34 cellular contexts compared by ENCODE assay signal in the genomic region with DNA sequence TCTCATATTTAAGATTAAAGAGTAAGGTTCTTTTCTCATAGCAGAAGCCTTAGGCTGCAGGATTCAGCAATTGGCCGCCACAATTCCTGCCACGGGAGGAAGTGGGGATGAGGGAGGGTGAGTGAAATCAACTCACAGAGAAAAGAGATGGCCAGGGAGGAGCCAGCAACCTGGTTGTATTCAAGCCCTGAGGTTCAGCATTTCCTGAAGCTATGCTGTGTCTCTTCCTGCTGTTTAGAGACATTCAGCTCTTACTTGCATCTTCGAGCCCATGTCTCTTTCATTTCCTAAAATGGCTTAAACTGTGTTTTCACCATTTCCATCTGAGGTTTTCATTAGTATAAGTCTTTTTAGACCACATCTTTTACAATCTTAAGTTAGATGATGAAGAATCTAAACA.
"Had no signal": no experiment of that assay in that cellular context is flagged by ENCODE, and none has a peak within 500 bp of the region (broad histone marks: within the 10 kb centered on the region; RNA-seq: fewer than 3 reads in every experiment).

No MANE protein-coding gene starts in this region.

- ATAC-seq: activated CD8-positive, alpha-beta T cell treated with anti-CD3 and anti-CD28 coated beads for 36 hours; activated naive CD4-positive, alpha-beta T cell treated with anti-CD3 and anti-CD28 coated beads, Interleukin-2, amount 50 U/mL, for 72 hours; activated T-cell treated with anti-CD3 and anti-CD28 coated beads, Interleukin-2, amount 50 U/mL, for 4 hours; activated T-cell treated with anti-CD3 and anti-CD28 coated beads, Interleukin-2, amount 50 U/mL, for 72 hours; activated T-helper 17 cell treated with anti-CD3 and anti-CD28 coated beads, Interleukin-2, amount 50 U/mL, for 72 hours; body of pancreas had no signal

- H3K36me3 Mint-ChIP-seq: activated CD4-positive, alpha-beta memory T cell treated with anti-CD3 and anti-CD28 coated beads for 36 hours; activated naive CD4-positive, alpha-beta T cell treated with anti-CD3 and anti-CD28 coated beads, Interleukin-2, amount 50 U/mL, for 72 hours; activated naive CD8-positive, alpha-beta T cell treated with anti-CD3 and anti-CD28 coated beads for 36 hours had no signal

- H3K4me1 ChIP-seq: adrenal gland, body of pancreas, breast epithelium had no signal

- H3K27me3 ChIP-seq: adrenal gland, body of pancreas, brain microvascular endothelial cell, breast epithelium had no signal

- H3K4me3 ChIP-seq: adrenal gland, body of pancreas, breast epithelium had no signal

- H3K9me3 ChIP-seq: adrenal gland, body of pancreas, breast epithelium had no signal

- H3K4me1 Mint-ChIP-seq: activated B cell treated with CpG ODN at 0.5 μM for 24 hours; activated CD4-positive, alpha-beta T cell treated with anti-CD3 and anti-CD28 coated beads, Interleukin-2, amount 10 ng/mL, durations not matched to agents 24 days and 14 days; activated naive CD8-positive, alpha-beta T cell treated with anti-CD3 and anti-CD28 coated beads for 36 hours; activated T-helper 17 cell treated with anti-CD3 and anti-CD28 coated beads, Interleukin-2, amount 50 U/mL, for 72 hours had no signal

- H3K27ac ChIP-seq: adrenal gland, body of pancreas, brain microvascular endothelial cell, breast epithelium, WERI-Rb-1 had no signal

- H3K4me3 Mint-ChIP-seq: activated B cell treated with CpG ODN at 0.5 μM for 24 hours; activated CD4-positive, alpha-beta memory T cell treated with anti-CD3 and anti-CD28 coated beads for 36 hours; activated CD4-positive, alpha-beta T cell treated with anti-CD3 and anti-CD28 coated beads, Interleukin-2, amount 10 ng/mL, durations not matched to agents 24 days and 14 days; activated CD8-positive, alpha-beta T cell treated with anti-CD3 and anti-CD28 coated beads for 36 hours; activated naive CD4-positive, alpha-beta T cell treated with anti-CD3 and anti-CD28 coated beads for 36 hours; activated naive CD8-positive, alpha-beta T cell treated with anti-CD3 and anti-CD28 coated beads for 36 hours; activated T-cell treated with anti-CD3 and anti-CD28 coated beads, Interleukin-2, amount 50 U/mL, for 4 hours; activated T-cell treated with anti-CD3 and anti-CD28 coated beads, Interleukin-2, amount 50 U/mL, for 72 hours; activated T-helper 1 cell treated with anti-CD3 and anti-CD28 coated beads, Interleukin-12 subunit alpha, Interleukin-12 subunit beta, Interleukin-2, Interleukin-4 antibody, amounts not matched to agents 30 ng/mL and 10 ng/mL and 1 ng/mL, durations not matched to agents 14 hours and 24 hours and 36 hours; activated T-helper 17 cell treated with anti-CD3 and anti-CD28 coated beads, Interleukin-2, amount 50 U/mL, for 72 hours; T-helper 1 cell treated with Interleukin-12 subunit alpha and Interleukin-12 subunit beta and Interleukin-4 antibody, amounts not matched to agents 30 μg/mL and 1 μg/mL, for 36 hours; T-helper 2 cell treated with Interferon-gamma antibody and Interleukin-4, amounts not matched to agents 5 μg/mL and 100 μg/mL, for 36 hours had no signal

- H3K9me3 Mint-ChIP-seq: activated CD4-positive, alpha-beta memory T cell treated with anti-CD3 and anti-CD28 coated beads for 36 hours; activated CD4-positive, alpha-beta T cell treated with anti-CD3 and anti-CD28 coated beads, Interleukin-2, amount 10 ng/mL, durations not matched to agents 24 days and 14 days; activated T-helper 1 cell treated with anti-CD3 and anti-CD28 coated beads, Interleukin-12 subunit alpha, Interleukin-12 subunit beta, Interleukin-2, Interleukin-4 antibody, amounts not matched to agents 30 ng/mL and 10 ng/mL and 1 ng/mL, durations not matched to agents 14 hours and 24 hours and 36 hours; T-helper 1 cell treated with Interleukin-12 subunit alpha and Interleukin-12 subunit beta and Interleukin-4 antibody, amounts not matched to agents 30 μg/mL and 1 μg/mL, for 36 hours had no signal

- H3K36me3 ChIP-seq: adrenal gland, brain microvascular endothelial cell, breast epithelium, WERI-Rb-1 had no signal

- H3K27ac Mint-ChIP-seq: activated B cell treated with CpG ODN at 0.5 μM for 24 hours; activated CD4-positive, alpha-beta memory T cell treated with anti-CD3 and anti-CD28 coated beads for 36 hours; activated CD4-positive, alpha-beta T cell treated with anti-CD3 and anti-CD28 coated beads, Interleukin-2, amount 10 ng/mL, durations not matched to agents 24 days and 14 days; activated CD8-positive, alpha-beta T cell treated with anti-CD3 and anti-CD28 coated beads for 36 hours; activated naive CD4-positive, alpha-beta T cell treated with anti-CD3 and anti-CD28 coated beads for 36 hours; activated naive CD4-positive, alpha-beta T cell treated with anti-CD3 and anti-CD28 coated beads, Interleukin-2, amount 50 U/mL, for 72 hours; activated naive CD8-positive, alpha-beta T cell treated with anti-CD3 and anti-CD28 coated beads for 36 hours; activated T-cell treated with anti-CD3 and anti-CD28 coated beads, Interleukin-2, amount 50 U/mL, for 72 hours; activated T-helper 1 cell treated with anti-CD3 and anti-CD28 coated beads, Interleukin-12 subunit alpha, Interleukin-12 subunit beta, Interleukin-2, Interleukin-4 antibody, amounts not matched to agents 30 ng/mL and 10 ng/mL and 1 ng/mL, durations not matched to agents 14 hours and 24 hours and 36 hours; activated T-helper 17 cell treated with anti-CD3 and anti-CD28 coated beads, Interleukin-2, amount 50 U/mL, for 72 hours; T-helper 1 cell treated with Interleukin-12 subunit alpha and Interleukin-12 subunit beta and Interleukin-4 antibody, amounts not matched to agents 30 μg/mL and 1 μg/mL, for 36 hours; T-helper 2 cell treated with Interferon-gamma antibody and Interleukin-4, amounts not matched to agents 5 μg/mL and 100 μg/mL, for 36 hours had no signal

- DNase-seq: activated B cell treated with CpG ODN at 0.5 μM for 24 hours; activated CD4-positive, alpha-beta memory T cell treated with anti-CD3 and anti-CD28 coated beads for 36 hours; activated CD4-positive, alpha-beta T cell treated with anti-CD3 and anti-CD28 coated beads for 4 hours; activated CD4-positive, alpha-beta T cell treated with anti-CD3 and anti-CD28 coated beads, Interleukin-2, amount 10 ng/mL, durations not matched to agents 24 days and 14 days; activated CD4-positive, alpha-beta T cell treated with anti-CD3 and anti-CD28 coated beads, Interleukin-2, amount 50 U/mL, for 1 hour; activated CD4-positive, alpha-beta T cell treated with anti-CD3 and anti-CD28 coated beads, Interleukin-2, amount 50 U/mL, for 4 hours; activated CD4-positive, CD25-positive, alpha-beta regulatory T cell treated with anti-CD3 and anti-CD28 coated beads, Interleukin-2, amount 50 U/mL, for 72 hours; activated CD8-positive, alpha-beta memory T cell treated with anti-CD3 and anti-CD28 coated beads, Interleukin-2, amount 50 U/mL, for 4 hours; activated CD8-positive, alpha-beta T cell treated with anti-CD3 and anti-CD28 coated beads for 36 hours; activated effector memory CD4-positive, alpha-beta T cell treated with anti-CD3 and anti-CD28 coated beads, Interleukin-2, amount 50 U/mL, for 16 hours; activated gamma-delta T cell treated with Interleukin-2 at 50 U/mL for 16 hours; activated naive CD4-positive, alpha-beta T cell; activated naive CD4-positive, alpha-beta T cell treated with anti-CD3 and anti-CD28 coated beads for 36 hours; activated naive CD4-positive, alpha-beta T cell treated with anti-CD3 and anti-CD28 coated beads, Interleukin-2, amount 50 U/mL, for 16 hours; activated naive CD8-positive, alpha-beta T cell treated with anti-CD3 and anti-CD28 coated beads for 36 hours; activated T-cell treated with anti-CD3 and anti-CD28 coated beads for 4 hours; activated T-cell treated with anti-CD3 and anti-CD28 coated beads, Interleukin-2, amount 50 U/mL, for 1 hour; activated T-cell treated with anti-CD3 and anti-CD28 coated beads, Interleukin-2, amount 50 U/mL, for 4 hours; activated T-cell treated with anti-CD3 and anti-CD28 coated beads, Interleukin-2, amount 50 U/mL, for 72 hours; adrenal gland; amniotic stem cell; aorta; body of pancreas; brain microvascular endothelial cell; central memory CD4-positive, alpha-beta T cell; T-helper 2 cell; T-helper 9 cell; WERI-Rb-1 had no signal

- H3K27me3 Mint-ChIP-seq: activated B cell treated with CpG ODN at 0.5 μM for 24 hours; activated CD4-positive, alpha-beta memory T cell treated with anti-CD3 and anti-CD28 coated beads for 36 hours; activated CD4-positive, alpha-beta T cell treated with anti-CD3 and anti-CD28 coated beads, Interleukin-2, amount 10 ng/mL, durations not matched to agents 24 days and 14 days; activated CD8-positive, alpha-beta T cell treated with anti-CD3 and anti-CD28 coated beads for 36 hours; activated naive CD8-positive, alpha-beta T cell treated with anti-CD3 and anti-CD28 coated beads for 36 hours; activated T-helper 17 cell treated with anti-CD3 and anti-CD28 coated beads, Interleukin-2, amount 50 U/mL, for 72 hours had no signal
